In the genomic region with DNA sequence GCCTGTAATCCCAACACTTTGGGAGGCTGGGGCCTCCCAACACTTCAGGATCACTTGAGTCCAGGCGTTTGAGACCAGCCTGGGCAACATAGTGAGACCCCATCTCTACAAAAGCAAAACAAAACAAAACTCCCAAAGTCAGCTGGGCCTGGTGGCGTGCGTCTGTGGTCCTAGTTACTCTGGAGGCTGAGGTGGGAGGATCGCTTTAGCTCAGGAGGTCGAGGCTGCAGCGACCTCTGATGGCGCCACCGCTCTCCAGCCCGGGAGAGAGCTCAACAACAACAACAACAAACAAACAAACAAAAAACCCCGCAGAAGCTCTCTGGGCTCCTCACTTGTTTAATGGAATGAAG, we compare ENCODE assay signal across 1 cellular context.
TF ChIP-seq lines count a peak whose summit lies in the region.

No MANE protein-coding gene starts in this region.

TF ChIP-seq in liver, 16 proteins besides CTCF, POLR2A, EP300 and RAD21 (continued from another document):
- TF ChIP-seq, protein P1, sequence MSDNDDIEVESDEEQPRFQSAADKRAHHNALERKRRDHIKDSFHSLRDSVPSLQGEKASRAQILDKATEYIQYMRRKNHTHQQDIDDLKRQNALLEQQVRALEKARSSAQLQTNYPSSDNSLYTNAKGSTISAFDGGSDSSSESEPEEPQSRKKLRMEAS (IDR thresholded peaks at IDR 0.05), result no peak
- no peak for TF ChIP-seq FOXA2 (IDR thresholded peaks at IDR 0.05)
- no peak for TF ChIP-seq JUND (IDR thresholded peaks at IDR 0.05)
- TF ChIP-seq SP1 (IDR thresholded peaks at IDR 0.05), result no peak
- TF ChIP-seq GABPA (IDR thresholded peaks at IDR 0.05 in 1 of 2, conservative IDR thresholded peaks at IDR 0.05 in 1 of 2), result no peak
- TF ChIP-seq RXRA (IDR thresholded peaks at IDR 0.05), result no peak
- no peak for TF ChIP-seq FOXA1 (IDR thresholded peaks at IDR 0.05)
- TF ChIP-seq, protein P2, sequence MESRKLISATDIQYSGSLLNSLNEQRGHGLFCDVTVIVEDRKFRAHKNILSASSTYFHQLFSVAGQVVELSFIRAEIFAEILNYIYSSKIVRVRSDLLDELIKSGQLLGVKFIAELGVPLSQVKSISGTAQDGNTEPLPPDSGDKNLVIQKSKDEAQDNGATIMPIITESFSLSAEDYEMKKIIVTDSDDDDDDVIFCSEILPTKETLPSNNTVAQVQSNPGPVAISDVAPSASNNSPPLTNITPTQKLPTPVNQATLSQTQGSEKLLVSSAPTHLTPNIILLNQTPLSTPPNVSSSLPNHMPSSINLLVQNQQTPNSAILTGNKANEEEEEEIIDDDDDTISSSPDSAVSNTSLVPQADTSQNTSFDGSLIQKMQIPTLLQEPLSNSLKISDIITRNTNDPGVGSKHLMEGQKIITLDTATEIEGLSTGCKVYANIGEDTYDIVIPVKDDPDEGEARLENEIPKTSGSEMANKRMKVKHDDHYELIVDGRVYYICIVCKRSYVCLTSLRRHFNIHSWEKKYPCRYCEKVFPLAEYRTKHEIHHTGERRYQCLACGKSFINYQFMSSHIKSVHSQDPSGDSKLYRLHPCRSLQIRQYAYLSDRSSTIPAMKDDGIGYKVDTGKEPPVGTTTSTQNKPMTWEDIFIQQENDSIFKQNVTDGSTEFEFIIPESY (IDR thresholded peaks at IDR 0.05), result no peak
